In the genomic region with DNA sequence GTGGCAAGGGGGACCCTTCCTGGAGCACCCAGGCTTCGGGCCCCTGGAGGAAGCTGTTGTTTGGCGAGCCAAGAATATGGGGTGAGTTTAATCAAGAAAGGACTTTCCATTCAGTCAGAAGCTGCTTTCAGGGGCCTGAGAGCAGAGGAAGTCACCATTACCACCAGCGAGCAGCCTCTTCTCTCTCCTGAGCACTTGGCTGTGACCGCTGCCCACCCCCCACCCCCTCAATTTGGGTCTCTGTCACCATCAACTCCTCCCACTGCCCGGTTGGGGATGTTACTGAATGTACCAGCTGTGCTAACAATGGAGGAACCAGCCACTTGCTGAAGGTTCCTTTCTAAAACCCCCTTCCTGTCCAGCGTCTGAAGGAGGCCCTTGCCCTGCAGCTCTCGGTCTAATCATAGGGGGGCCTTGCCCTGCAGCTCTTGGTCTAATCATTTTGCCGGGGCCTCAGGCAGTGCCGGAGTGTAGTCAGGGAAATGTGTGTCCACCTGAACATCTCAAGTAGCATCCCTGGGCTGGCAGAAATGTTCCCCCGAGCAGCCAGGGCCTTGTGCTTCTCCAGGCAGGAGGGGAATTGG, we compare ENCODE assay signal across 9 cellular contexts. TPM values are rescaled to one million over a fixed set of nuclear protein-coding genes. Genes with fewer than 3 reads are reported as not detected.
A peak's percentile ranks its signal among the peaks of the same experiment; 100 is the strongest.
DNase-seq lines count a peak whose midpoint lies in the region; ATAC-seq and TF ChIP-seq lines count a peak whose summit lies in the region.
"Had no signal": no experiment of that assay in that cellular context is flagged by ENCODE, and none has a peak within 500 bp of the region (broad histone marks: within the 10 kb centered on the region; RNA-seq: fewer than 3 reads in every experiment).

No MANE protein-coding gene starts in this region.

- H2AK5ac ChIP-seq in mesendoderm (ENCODE audit: low read length): no peak overlapping the region

- H3K36me3 Mint-ChIP-seq in WTC11: no peaks in the 10 kb centered on the region

- H3K9ac ChIP-seq in Loucy (ENCODE audit: low read depth, low read length, poor library complexity, severe bottlenecking): peak overlapping the region; percentile 98
- H3K9ac ChIP-seq in mesendoderm (ENCODE audit: low read length): no peak overlapping the region

- H3K23ac ChIP-seq in mesendoderm (ENCODE audit: low read length): no peak overlapping the region

- POLR2A ChIA-PET in WTC11 (lab: Charles Lee): interaction anchor here (0.6 kb wide), 1 partner anchor 71 kb away, joined by 3 read pairs; no protein-coding TSS in a partner anchor

- ATAC-seq in thoracic aorta (ENCODE audit: insufficient number of reproducible peaks, low FRiP score, low read depth) (no peak), GM18511 (IDR thresholded peaks at IDR 0.05; ENCODE audit: unreplicated experiment) (no peak), WTC11 (no peak)

- H3K4ac ChIP-seq in mesendoderm (ENCODE audit: low read depth, low read length): no peak overlapping the region

- no peaks in the 10 kb centered on the region for H3F3A ChIP-seq in Loucy (ENCODE audit: low read depth)

- H3K36me3 ChIP-seq in Loucy (ENCODE audit: insufficient read depth, low read length) (peaks cover 4% of the 10 kb centered on the region; the same call in 1 of the 2 replicates), esophagus muscularis mucosa (no peaks in the 10 kb centered on the region), thoracic aorta (no peaks in the 10 kb centered on the region), mesendoderm (ENCODE audit: control insufficient read depth, insufficient read depth, low read length) (no peaks in the 10 kb centered on the region)

- H3K18ac ChIP-seq in mesendoderm (ENCODE audit: low read length): no peak overlapping the region

- H3K4me1 ChIP-seq in Loucy (ENCODE audit: insufficient read depth, low read length, poor library complexity, severe bottlenecking): peaks cover 48% of the 10 kb centered on the region
- peaks cover 27 to 50% (median 41%) of the 10 kb centered on the region in 4 donors for H3K4me1 ChIP-seq in esophagus muscularis mucosa
- peaks cover 0 to 3% of the 10 kb centered on the region in 2 donors for H3K4me1 ChIP-seq in thoracic aorta (ENCODE audit: control insufficient read depth in 1 of 2, low read depth in 2 of 2)
- no peaks in the 10 kb centered on the region for H3K4me1 ChIP-seq in mesendoderm (ENCODE audit: control insufficient read depth, low read depth, low read length)

- no peaks in the 10 kb centered on the region for H3K27me3 ChIP-seq in Loucy (ENCODE audit: insufficient read depth, low read length, poor library complexity, severe bottlenecking)
- no peaks in the 10 kb centered on the region for H3K27me3 ChIP-seq in esophagus muscularis mucosa
- H3K27me3 ChIP-seq in thoracic aorta (replicated peaks; ENCODE audit: insufficient read depth): no peaks in the 10 kb centered on the region
- no peaks in the 10 kb centered on the region for H3K27me3 ChIP-seq in mesendoderm (ENCODE audit: insufficient read depth, low read length, poor library complexity)

- peak; percentile 78 for DNase-seq in activated CD8-positive, alpha-beta memory T cell treated with anti-CD3 and anti-CD28 coated beads for 24 hours
- DNase-seq in activated CD8-positive, alpha-beta memory T cell treated with anti-CD3 and anti-CD28 coated beads, Interleukin-2, amount 50 U/mL, for 4 hours: no peak
- no peak for DNase-seq in esophagus muscularis mucosa (ENCODE audit: extremely low spot score)
- no peak for DNase-seq in thoracic aorta (ENCODE audit: low spot score)
- no peak for DNase-seq in WTC11 (ENCODE audit: low spot score)
- DNase-seq in mesendoderm: no peak

- peaks cover 51% of the 10 kb centered on the region for H4K20me1 ChIP-seq in Loucy (ENCODE audit: insufficient read depth, low read length, poor library complexity, severe bottlenecking)

- H2BK120ac ChIP-seq in mesendoderm (ENCODE audit: low read depth, low read length): no peak overlapping the region

- CTCF ChIA-PET in WTC11 (lab: Charles Lee): interaction anchor here (0.6 to 3.6 kb wide), 15 partner anchors 10 to 261 kb away, joined by 3 to 19 read pairs (median 5); a partner anchor contains a TSS

- no peak for TF ChIP-seq POLR2A in esophagus muscularis mucosa (IDR thresholded peaks at IDR 0.05; ENCODE audit: low read depth)

- H2BK5ac ChIP-seq in mesendoderm (ENCODE audit: low read length): no peak overlapping the region

- H3K9me3 Mint-ChIP-seq in WTC11: no peaks in the 10 kb centered on the region

- no peak overlapping the region for H2AFZ ChIP-seq in Loucy (ENCODE audit: low read length)

- H2BK15ac ChIP-seq in mesendoderm (replicated peaks; ENCODE audit: low read depth): no peak overlapping the region

- no peaks in the 10 kb centered on the region for H3K9me2 ChIP-seq in Loucy (replicated peaks; ENCODE audit: low read depth, low read length)

- no peak overlapping the region for H3K4me3 Mint-ChIP-seq in WTC11

- no peaks in the 10 kb centered on the region for H3K9me3 ChIP-seq in Loucy (ENCODE audit: insufficient read depth, low read depth, low read length)
- no peaks in the 10 kb centered on the region for H3K9me3 ChIP-seq in esophagus muscularis mucosa
- H3K9me3 ChIP-seq in thoracic aorta: no peaks in the 10 kb centered on the region

- TF ChIP-seq CTCF in Loucy (conservative IDR thresholded peaks at IDR 0.05; ENCODE audit: low read length) (no peak), esophagus muscularis mucosa (IDR thresholded peaks at IDR 0.05) (no peak), thoracic aorta (IDR thresholded peaks at IDR 0.05) (no peak), WTC11 (IDR thresholded peaks at IDR 0.05) (no peak)

- H3K4me1 Mint-ChIP-seq in WTC11: peaks cover 16% of the 10 kb centered on the region

- H3K79me2 ChIP-seq in Loucy (ENCODE audit: insufficient read depth, low read length) (peaks cover 56% of the 10 kb centered on the region), mesendoderm (ENCODE audit: control insufficient read depth, insufficient read depth, low read length) (no peaks in the 10 kb centered on the region)

- H3K27me3 Mint-ChIP-seq in WTC11 (ENCODE audit: low read depth): no peaks in the 10 kb centered on the region

- 59% methylated on average over 3 of the region's 10 CpGs for WGBS in esophagus muscularis mucosa
- WGBS in mesendoderm (ENCODE audit: extremely low coverage, insufficient coverage, low lambda C conversion rate): no CpG with 5 or more reads among the region's 10 CpGs

- H3K56ac ChIP-seq in mesendoderm (ENCODE audit: low read length): no peak overlapping the region

- peak overlapping the region; percentile 94 for H3K4me2 ChIP-seq in Loucy (ENCODE audit: low read depth, low read length, poor library complexity, severe bottlenecking)
- H3K4me2 ChIP-seq in mesendoderm (ENCODE audit: low read length): no peak overlapping the region

- no peak overlapping the region for H3K27ac Mint-ChIP-seq in WTC11

- no peak for TF ChIP-seq EP300 in esophagus muscularis mucosa (IDR thresholded peaks at IDR 0.05)

- H3K27ac ChIP-seq in esophagus muscularis mucosa (replicated peaks in 1 of 4) (peak overlapping the region; percentile 53 to 74 (median 72)), thoracic aorta (peak overlapping the region in 1 of 2 donors; percentile 55), mesendoderm (ENCODE audit: low read depth, low read length) (no peak overlapping the region)
- H3K27ac ChIP-seq: SK-N-MC had no signal

- H4K5ac ChIP-seq in mesendoderm (ENCODE audit: low read length): no peak overlapping the region

- H4K8ac ChIP-seq in mesendoderm (ENCODE audit: low read depth, low read length): no peak overlapping the region

- H3K79me1 ChIP-seq in mesendoderm (ENCODE audit: low read length): no peaks in the 10 kb centered on the region

- intact Hi-C loops in esophagus muscularis mucosa (cut with DNase I): no loop called here

- H3K4me3 ChIP-seq in Loucy (ENCODE audit: low read length, poor library complexity, severe bottlenecking): peak overlapping the region; percentile 99
- peak overlapping the region; percentile 43 to 57 (median 50) for H3K4me3 ChIP-seq in esophagus muscularis mucosa
- H3K4me3 ChIP-seq in thoracic aorta: peak overlapping the region; percentile 72
- H3K4me3 ChIP-seq in mesendoderm (ENCODE audit: low read length): no peak overlapping the region
- H3K4me3 ChIP-seq: SK-N-MC had no signal

TF ChIP-seq in WTC11, 78 proteins besides CTCF, POLR2A, EP300 and RAD21:
- TF ChIP-seq, protein P1, sequence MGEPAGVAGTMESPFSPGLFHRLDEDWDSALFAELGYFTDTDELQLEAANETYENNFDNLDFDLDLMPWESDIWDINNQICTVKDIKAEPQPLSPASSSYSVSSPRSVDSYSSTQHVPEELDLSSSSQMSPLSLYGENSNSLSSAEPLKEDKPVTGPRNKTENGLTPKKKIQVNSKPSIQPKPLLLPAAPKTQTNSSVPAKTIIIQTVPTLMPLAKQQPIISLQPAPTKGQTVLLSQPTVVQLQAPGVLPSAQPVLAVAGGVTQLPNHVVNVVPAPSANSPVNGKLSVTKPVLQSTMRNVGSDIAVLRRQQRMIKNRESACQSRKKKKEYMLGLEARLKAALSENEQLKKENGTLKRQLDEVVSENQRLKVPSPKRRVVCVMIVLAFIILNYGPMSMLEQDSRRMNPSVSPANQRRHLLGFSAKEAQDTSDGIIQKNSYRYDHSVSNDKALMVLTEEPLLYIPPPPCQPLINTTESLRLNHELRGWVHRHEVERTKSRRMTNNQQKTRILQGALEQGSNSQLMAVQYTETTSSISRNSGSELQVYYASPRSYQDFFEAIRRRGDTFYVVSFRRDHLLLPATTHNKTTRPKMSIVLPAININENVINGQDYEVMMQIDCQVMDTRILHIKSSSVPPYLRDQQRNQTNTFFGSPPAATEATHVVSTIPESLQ (CRISPR knock-in tag; IDR thresholded peaks at IDR 0.05): no peak
- no peak for TF ChIP-seq HMGA2 (CRISPR knock-in tag; IDR thresholded peaks at IDR 0.05)

RNA-seq across cellular contexts. Expression of a gene that starts 1.0 kb away (rescaled TPM):
- total RNA-seq in esophagus muscularis mucosa (10 to 100 TPM in 3 of 4 donors, 1 to 10 TPM in 1; 8.0 to 12.5 (median 11.9) TPM), thoracic aorta (10 to 100 TPM; 24.2 to 49.7 TPM), WTC11 (2021) (17.2 to 23.7 TPM (median 22.3 TPM) in 3 replicates)
- polyA plus RNA-seq in mesendoderm (2013, experiment 1 of 2): 1.6 TPM
- 1.5 TPM for polyA plus RNA-seq in mesendoderm (2013, experiment 2 of 2)

RNA-seq across cellular contexts. Expression of a gene that starts 28.6 kb away (rescaled TPM):
- total RNA-seq in esophagus muscularis mucosa: not detected
- total RNA-seq in thoracic aorta: not detected
- not detected in 3 replicates for total RNA-seq in WTC11 (2021)
- polyA plus RNA-seq in mesendoderm (2013, experiment 1 of 2): not detected
- not detected for polyA plus RNA-seq in mesendoderm (2013, experiment 2 of 2)

RNA-seq across cellular contexts. Expression of a gene that starts 48.0 kb away (rescaled TPM):
- under 1 TPM in 3 of 4 donors, not detected in 1; 0.33 to 0.98 (median 0.52) TPM for total RNA-seq in esophagus muscularis mucosa
- 1 to 10 TPM in 1 of 2 donors, under 1 TPM in 1; 0.81 to 3.6 TPM for total RNA-seq in thoracic aorta
- total RNA-seq in WTC11 (2021): 4.5 to 6.6 TPM (median 5.4 TPM) in 3 replicates
- polyA plus RNA-seq in mesendoderm (2013, experiment 1 of 2): 0.69 TPM
- polyA plus RNA-seq in mesendoderm (2013, experiment 2 of 2): 0.81 TPM
